ENCODE assay signal across 9 cellular contexts in genomic region chrX:46805270-46805669, GRCh38.
"Had no signal": no experiment of that assay in that cellular context is flagged by ENCODE, and none has a peak within 500 bp of the region (broad histone marks: within the 10 kb centered on the region; RNA-seq: fewer than 3 reads in every experiment).

No MANE protein-coding gene starts in this region.

- H3K27ac ChIP-seq: GM23248, HL-60 had no signal

- FAIRE-seq: HepG2 had no signal

- H2AFZ ChIP-seq: GM23248 had no signal

- H3K9me3 ChIP-seq: HAP-1 had no signal

- H3K36me3 ChIP-seq: HAP-1 had no signal

- DNase-seq: GM23248, GOT3, H7, HFFc6, KBM-7 had no signal

- H3K9ac ChIP-seq: GM23248 had no signal

- ATAC-seq: HCT116, HepG2 had no signal

- H3K4me3 ChIP-seq: GM23248, HAP-1 had no signal

- H3K4me1 ChIP-seq: HAP-1 had no signal
